In genomic region chr12:76980196-76980595, GRCh38 we compare ENCODE assay signal across 34 cellular contexts.
DNase-seq lines count a peak whose midpoint lies in the region; ATAC-seq, FAIRE-seq and TF ChIP-seq lines count a peak whose summit lies in the region.
"Had no signal": no experiment of that assay in that cellular context is flagged by ENCODE, and none has a peak within 500 bp of the region (broad histone marks: within the 10 kb centered on the region; RNA-seq: fewer than 3 reads in every experiment).

No MANE protein-coding gene starts in this region.

- WGBS in HepG2 (ENCODE audit: low lambda C conversion rate), result 7% methylated on average over 2 of the region's 2 CpGs
- 79% methylated on average over 2 of the region's 2 CpGs for WGBS in right lobe of liver (ENCODE audit: insufficient coverage, low coverage, low lambda C conversion rate, missing lambda C conversion rate)
- WGBS in A549 (ENCODE audit: missing lambda C conversion rate), result 92% methylated on average over 2 of the region's 2 CpGs
- WGBS in IMR-90 (ENCODE audit: extremely low coverage in 2 of 2, insufficient read length in 1 of 2), 2 experiments, result no CpG with 5 or more reads among the region's 2 CpGs
- WGBS in K562 (ENCODE audit: insufficient coverage, low coverage, missing lambda C conversion rate), result 15% methylated on average over 2 of the region's 2 CpGs

- no peak overlapping the region for H3K14ac ChIP-seq in IMR-90 (replicated peaks; ENCODE audit: low read depth, low read length)

- H3K4me1 ChIP-seq in HepG2 (ENCODE audit: insufficient read depth, low read length) (no peaks in the 10 kb centered on the region), right lobe of liver (no peaks in the 10 kb centered on the region), A549 (no peaks in the 10 kb centered on the region), IMR-90 (ENCODE audit: control insufficient read depth, insufficient read depth, low read length) (no peaks in the 10 kb centered on the region), K562 (replicated peaks in 1 of 2; ENCODE audit: control insufficient read depth in 2 of 2, insufficient read depth in 2 of 2, low read length in 2 of 2) (no peaks in the 10 kb centered on the region; a peak in 1 of 5 replicates)
- H3K4me1 ChIP-seq: BE2C; BLaER1; BLaER1 treated with 17β-estradiol and CSF1 and Interleukin-3, amounts not matched to agents 10 nM and 100 nM; Caco-2 had no signal

- peaks cover 11% of the 10 kb centered on the region; the same call in 1 of the 2 replicates for H3K9me3 ChIP-seq in HepG2 (ENCODE audit: low read length)
- peaks cover 0 to 6% (median 0%) of the 10 kb centered on the region in 4 donors for H3K9me3 ChIP-seq in right lobe of liver
- peaks cover 8% of the 10 kb centered on the region; the same call in 2 of the 3 replicates for H3K9me3 ChIP-seq in A549
- peaks cover 7% of the 10 kb centered on the region for H3K9me3 ChIP-seq in IMR-90 (ENCODE audit: control insufficient read depth, insufficient read depth, low read length)
- H3K9me3 ChIP-seq in K562 (replicated peaks; ENCODE audit: control insufficient read depth, insufficient read depth, low read depth, low read length), result no peaks in the 10 kb centered on the region
- H3K9me3 ChIP-seq: BE2C had no signal

- TF ChIP-seq RAD21 in HepG2 (CRISPR knock-in tag; IDR thresholded peaks at IDR 0.05) (no peak), A549 (conservative IDR thresholded peaks at IDR 0.05 in 1 of 2, IDR thresholded peaks at IDR 0.05 in 1 of 2) (no peak), IMR-90 (IDR thresholded peaks at IDR 0.05; ENCODE audit: low read length) (no peak), K562 (CRISPR knock-in tag; conservative IDR thresholded peaks at IDR 0.05 in 1 of 2, IDR thresholded peaks at IDR 0.05 in 1 of 2) (no peak)

- H3K4ac ChIP-seq in IMR-90 (ENCODE audit: low read depth, low read length), result no peak overlapping the region

- H3K79me2 ChIP-seq in HepG2 (ENCODE audit: insufficient read depth, low read length) (no peaks in the 10 kb centered on the region), K562 (ENCODE audit: control insufficient read depth, insufficient read depth, low read length) (no peaks in the 10 kb centered on the region)

- H3K9ac ChIP-seq in HepG2 (ENCODE audit: insufficient read depth, low read depth, low read length) (no peak overlapping the region), IMR-90 (ENCODE audit: low read depth, low read length) (no peak overlapping the region), K562 (ENCODE audit: insufficient read depth in 1 of 2, low read depth in 2 of 2, low read length in 2 of 2) (no peak overlapping the region)
- H3K9ac ChIP-seq: BLaER1; BLaER1 treated with 17β-estradiol and CSF1 and Interleukin-3, amounts not matched to agents 10 nM and 100 nM had no signal

- ATAC-seq in HepG2, result no peak
- no peak for ATAC-seq in right lobe of liver
- ATAC-seq in A549, result no peak
- no peak for ATAC-seq in IMR-90 (ENCODE audit: low read depth)
- ATAC-seq in K562, result no peak
- ATAC-seq in HG03460 (IDR thresholded peaks at IDR 0.05; ENCODE audit: unreplicated experiment), result no peak
- ATAC-seq: CD8-positive, alpha-beta T cell had no signal

- H2AFZ ChIP-seq in HepG2 (ENCODE audit: low read length), result no peak overlapping the region
- H2AFZ ChIP-seq in IMR-90 (replicated peaks; ENCODE audit: low read length, poor library complexity), result no peak overlapping the region
- no peak overlapping the region for H2AFZ ChIP-seq in K562 (ENCODE audit: low read depth, low read length)

- no peak overlapping the region for H4K91ac ChIP-seq in IMR-90 (ENCODE audit: insufficient read depth, low read depth, low read length)

- TF ChIP-seq EP300 in HepG2 (IDR thresholded peaks at IDR 0.05; ENCODE audit: low read depth in 2 of 2, low read length in 2 of 2) (no peak), HepG2 (CRISPR knock-in tag; IDR thresholded peaks at IDR 0.05; ENCODE audit: borderline replicate concordance) (no peak), A549 (IDR thresholded peaks at IDR 0.05) (no peak), K562 (IDR thresholded peaks at IDR 0.05; ENCODE audit: low read length) (no peak)

- no peak overlapping the region for H4K8ac ChIP-seq in IMR-90 (ENCODE audit: low read depth in 2 of 2, low read length in 2 of 2)

- no peak overlapping the region for H2BK20ac ChIP-seq in IMR-90 (ENCODE audit: low read depth, low read length)

- H3K56ac ChIP-seq in IMR-90 (ENCODE audit: extremely low read depth, insufficient read depth, low read length), result no peak overlapping the region

- H2AK9ac ChIP-seq in IMR-90 (replicated peaks; ENCODE audit: low read depth, low read length, poor library complexity), result no peak overlapping the region

- H2BK120ac ChIP-seq in IMR-90 (ENCODE audit: low read depth, low read length), result no peak overlapping the region

- no peak overlapping the region for H3K23ac ChIP-seq in IMR-90 (ENCODE audit: low read depth, low read length)

- no peak overlapping the region for H2BK5ac ChIP-seq in IMR-90 (ENCODE audit: low read depth, low read length, poor library complexity, severe bottlenecking)

- no peak overlapping the region for H4K5ac ChIP-seq in IMR-90 (ENCODE audit: low read depth, low read length)

- H3K79me1 ChIP-seq in IMR-90 (ENCODE audit: low read depth in 1 of 2, low read length in 2 of 2), result no peaks in the 10 kb centered on the region

- no peak overlapping the region for H2AK5ac ChIP-seq in IMR-90 (ENCODE audit: low read depth, low read length)

- H3K36me3 ChIP-seq in HepG2 (replicated peaks in 1 of 2; ENCODE audit: control insufficient read depth in 1 of 2, insufficient read depth in 2 of 2, low read length in 2 of 2), result no peaks in the 10 kb centered on the region
- no peaks in the 10 kb centered on the region for H3K36me3 ChIP-seq in right lobe of liver
- no peaks in the 10 kb centered on the region for H3K36me3 ChIP-seq in IMR-90 (ENCODE audit: control insufficient read depth, insufficient read depth, low read length)
- no peaks in the 10 kb centered on the region for H3K36me3 ChIP-seq in K562 (ENCODE audit: control insufficient read depth, insufficient read depth, low read length)
- H3K36me3 ChIP-seq: BE2C; BLaER1; BLaER1 treated with 17β-estradiol and CSF1 and Interleukin-3, amounts not matched to agents 10 nM and 100 nM had no signal

- CTCF ChIA-PET in HepG2 (lab: Yijun Ruan, JAX; ENCODE audit: low intra/inter-chr PET ratio, low total read pairs) (no interaction called here), A549 (lab: Yijun Ruan, JAX) (no interaction called here), IMR-90 (lab: Yijun Ruan, JAX) (no interaction called here), K562 (lab: Yijun Ruan, JAX; ENCODE audit: low intra/inter-chr PET ratio) (no interaction called here)

- TF ChIP-seq CTCF in HepG2 (CRISPR knock-in tag; IDR thresholded peaks at IDR 0.05) (no peak), right lobe of liver (IDR thresholded peaks at IDR 0.05) (no peak), A549 (IDR thresholded peaks at IDR 0.05) (no peak), IMR-90 (conservative IDR thresholded peaks at IDR 0.05; ENCODE audit: low read depth, low read length) (no peak), K562 (IDR thresholded peaks at IDR 0.05 in 2 of 3, conservative IDR thresholded peaks at IDR 0.05 in 1 of 3; ENCODE audit: insufficient read depth in 2 of 3, low read depth in 1 of 3, low read length in 3 of 3) (no peak)

- no peak overlapping the region for H3K4me3 ChIP-seq in HepG2 (replicated peaks in 1 of 3; ENCODE audit: insufficient read depth in 1 of 3, low read depth in 2 of 3, low read length in 3 of 3)
- no peak overlapping the region for H3K4me3 ChIP-seq in right lobe of liver
- H3K4me3 ChIP-seq in A549, result no peak overlapping the region
- H3K4me3 ChIP-seq in IMR-90 (ENCODE audit: insufficient read depth, low read depth, low read length), result no peak overlapping the region
- no peak overlapping the region for H3K4me3 ChIP-seq in K562
- H3K4me3 ChIP-seq: BLaER1; BLaER1 treated with 17β-estradiol and CSF1 and Interleukin-3, amounts not matched to agents 10 nM and 100 nM had no signal

- BruUV-seq in HepG2 (replicated peaks; lab: Mats Ljungman, UMichigan) (no TSS peak), IMR-90 (replicated peaks; lab: Mats Ljungman, UMichigan) (no TSS peak), K562 (replicated peaks; lab: Mats Ljungman, UMichigan) (no TSS peak)

- dilution Hi-C loops in IMR-90 (cut with HindIII; ENCODE audit: low sequenced_read_pairs, unreplicated experiment), result no loop called here

- H3K9me1 ChIP-seq in IMR-90 (ENCODE audit: insufficient read depth, low read length) (no peaks in the 10 kb centered on the region), K562 (ENCODE audit: control insufficient read depth, insufficient read depth, low read length) (no peaks in the 10 kb centered on the region)

- POLR2A ChIA-PET in HepG2 (lab: Yijun Ruan, JAX), result no interaction called here
- POLR2A ChIA-PET in A549 (lab: Yijun Ruan, JAX), result no interaction called here
- POLR2A ChIA-PET in IMR-90 (lab: Charles Lee; ENCODE audit: unreplicated experiment), result no interaction called here
- POLR2A ChIA-PET in K562 (lab: Yijun Ruan, JAX), result no interaction called here

- FAIRE-seq in HepG2 (lab: Jason Lieb, UNC), result no peak
- no peak for FAIRE-seq in A549 (lab: Jason Lieb, UNC)
- no peak for FAIRE-seq in K562 (lab: Jason Lieb, UNC)
- FAIRE-seq: A204.1, D721Med had no signal

- no peak overlapping the region for H3K18ac ChIP-seq in IMR-90 (ENCODE audit: low read depth, low read length)

- DNase-seq in HepG2 (ENCODE audit: low spot score) (no peak), right lobe of liver (no peak), A549 (ENCODE audit: low read depth in 1 of 2, low spot score in 1 of 2) (no peak), IMR-90 (no peak), K562 (ENCODE audit: extremely low read depth in 1 of 4, low spot score in 3 of 4) (no peak), NCI-H2196 (lab: John Stamatoyannopoulos, UW; ENCODE audit: unreplicated experiment) (no peak), NCI-H524 treated with DMSO at 0.1 percent for 48 hours (lab: John Stamatoyannopoulos, UW) (no peak)
- DNase-seq: 8988T; ACHN; AML-193; BE2C; C1 segment of cervical spinal cord; Caco-2; Calu3; CD4-positive, alpha-beta memory T cell; CD4-positive, alpha-beta T cell; CD4-positive, CD25-positive, alpha-beta regulatory T cell; CD8-positive, alpha-beta memory T cell; CD8-positive, alpha-beta T cell; COR-L47; DMS 273 treated with DMSO at 0.1 percent for 48 hours; DMS153; DMS53; DMS79; DMS79 treated with DMSO at 0.1 percent for 48 hours; DND-41; EL had no signal

- H3K4me2 ChIP-seq in HepG2 (ENCODE audit: low read depth, low read length) (no peak overlapping the region), A549 (no peak overlapping the region), IMR-90 (ENCODE audit: low read depth, low read length) (no peak overlapping the region), K562 (ENCODE audit: insufficient read depth, low read length) (no peak overlapping the region)
- H3K4me2 ChIP-seq: BLaER1; BLaER1 treated with 17β-estradiol and CSF1 and Interleukin-3, amounts not matched to agents 10 nM and 100 nM had no signal

- no peak overlapping the region for H2BK15ac ChIP-seq in IMR-90 (ENCODE audit: low read depth, low read length)

- H3K27me3 ChIP-seq in HepG2 (ENCODE audit: control insufficient read depth in 1 of 2, insufficient read depth in 2 of 2, low read length in 2 of 2) (no peaks in the 10 kb centered on the region), right lobe of liver (no peaks in the 10 kb centered on the region), IMR-90 (ENCODE audit: control insufficient read depth, insufficient read depth, low read length) (no peaks in the 10 kb centered on the region; the same call in 1 of the 2 replicates), K562 (ENCODE audit: control insufficient read depth in 2 of 2, insufficient read depth in 2 of 2, low read length in 2 of 2) (no peaks in the 10 kb centered on the region)
- H3K27me3 ChIP-seq: BE2C; BLaER1; BLaER1 treated with 17β-estradiol and CSF1 and Interleukin-3, amounts not matched to agents 10 nM and 100 nM had no signal

- no peaks in the 10 kb centered on the region for H4K20me1 ChIP-seq in HepG2 (ENCODE audit: insufficient read depth, low read length)
- H4K20me1 ChIP-seq in IMR-90 (ENCODE audit: insufficient read depth, low read length), result no peaks in the 10 kb centered on the region
- no peaks in the 10 kb centered on the region for H4K20me1 ChIP-seq in K562 (replicated peaks; ENCODE audit: control insufficient read depth, insufficient read depth, low read length)
- H4K20me1 ChIP-seq: BLaER1; BLaER1 treated with 17β-estradiol and CSF1 and Interleukin-3, amounts not matched to agents 10 nM and 100 nM had no signal

- no peak overlapping the region for H3K27ac ChIP-seq in HepG2 (ENCODE audit: extremely low read length, insufficient read depth, low read length)
- no peak overlapping the region for H3K27ac ChIP-seq in right lobe of liver
- H3K27ac ChIP-seq in A549, result no peak overlapping the region
- no peak overlapping the region for H3K27ac ChIP-seq in IMR-90 (ENCODE audit: insufficient read depth, low read length)
- no peak overlapping the region for H3K27ac ChIP-seq in K562 (ENCODE audit: extremely low read depth, low read depth, low read length)
- H3K27ac ChIP-seq: 22Rv1; BLaER1; BLaER1 treated with 17β-estradiol and CSF1 and Interleukin-3, amounts not matched to agents 10 nM and 100 nM; C4-2B had no signal

- TF ChIP-seq POLR2A in HepG2 (IDR thresholded peaks at IDR 0.05; ENCODE audit: insufficient read depth in 1 of 2, low read depth in 2 of 2, low read length in 2 of 2) (no peak), right lobe of liver (IDR thresholded peaks at IDR 0.05) (no peak), A549 (IDR thresholded peaks at IDR 0.05; ENCODE audit: low read length) (no peak), IMR-90 (IDR thresholded peaks at IDR 0.05; ENCODE audit: low read depth, low read length) (no peak), K562 (conservative IDR thresholded peaks at IDR 0.05) (no peak)

- intact Hi-C loops in HepG2 (cut with micrococcal nuclease; ENCODE audit: unreplicated experiment) (no loop called here), right lobe of liver (cut with DNase I) (no loop called here), IMR-90 (cut with micrococcal nuclease) (no loop called here), K562 (cut with micrococcal nuclease) (no loop called here)

- in situ Hi-C loops in HepG2 (cut with HindIII; ENCODE audit: extremely low pct_ligation_motif_present, low pct_unique_long_range_greater_than_20kb) (no loop called here), IMR-90 (cut with MboI; ENCODE audit: low sequenced_read_pairs) (no loop called here), K562 (cut with MboI) (no loop called here)

Comparison
In these comparisons a context has a peak if more than half of its experiments do, and no peak if none do; other contexts are left out.
1. Of the 241 proteins assayed by ChIP-seq in both HepG2 and K562: peak only in HepG2: MAFF and MAFK; only in K562: none; in both: none; in neither: 239.